In genomic region chr7:27064169-27064568, GRCh38 we compare ENCODE assay signal across 24 cellular contexts. TPM values are rescaled to one million over a fixed set of nuclear protein-coding genes. Genes with fewer than 3 reads are reported as not detected.
A peak's percentile ranks its signal among the peaks of the same experiment; 100 is the strongest.
DNase-seq lines count a peak whose midpoint lies in the region; ATAC-seq, FAIRE-seq and TF ChIP-seq lines count a peak whose summit lies in the region.
"Had no signal": no experiment of that assay in that cellular context is flagged by ENCODE, and none has a peak within 500 bp of the region (broad histone marks: within the 10 kb centered on the region; RNA-seq: fewer than 3 reads in every experiment).

No MANE protein-coding gene starts in this region.

- H3K4me1 Mint-ChIP-seq in mesothelial cell of epicardium, result peaks cover 23% of the 10 kb centered on the region
- peaks cover 4% of the 10 kb centered on the region for H3K4me1 Mint-ChIP-seq in MCF 10A (ENCODE audit: insufficient read depth, unreplicated experiment)
- H3K4me1 Mint-ChIP-seq: central memory CD8-positive, alpha-beta T cell; endodermal cell had no signal

- H3K4me3 Mint-ChIP-seq in mesothelial cell of epicardium (no peak overlapping the region), MCF 10A (ENCODE audit: unreplicated experiment) (no peak overlapping the region)
- H3K4me3 Mint-ChIP-seq: activated CD8-positive, alpha-beta T cell treated with anti-CD3 and anti-CD28 coated beads for 36 hours; activated naive CD8-positive, alpha-beta T cell treated with anti-CD3 and anti-CD28 coated beads, Interleukin-2, amount 10 ng/mL, durations not matched to agents 7 days and 5 days; activated T-helper 1 cell treated with anti-CD3 and anti-CD28 coated beads, Interleukin-12 subunit alpha, Interleukin-12 subunit beta, Interleukin-2, Interleukin-4 antibody, amounts not matched to agents 30 ng/mL and 10 ng/mL and 1 ng/mL, durations not matched to agents 14 hours and 24 hours and 36 hours; central memory CD8-positive, alpha-beta T cell; endodermal cell; T-cell had no signal

- H3K4me3 ChIP-seq in BLaER1 treated with 17β-estradiol and CSF1 and Interleukin-3, amounts not matched to agents 10 nM and 100 nM, result no peak overlapping the region
- H3K4me3 ChIP-seq in endothelial cell of umbilical vein (replicated peaks in 1 of 3; ENCODE audit: insufficient read depth in 1 of 3, low read depth in 1 of 3, low read length in 3 of 3), result no peak overlapping the region

- 0 out of 22 replicates have a peak overlapping the region, but pooled peaks of 1 of the 11 experiments have one; percentile 26 for H3K27ac ChIP-seq in BLaER1 treated with 17β-estradiol and CSF1 and Interleukin-3, amounts not matched to agents 10 nM and 100 nM
- no peak overlapping the region for H3K27ac ChIP-seq in endothelial cell of umbilical vein (ENCODE audit: insufficient read depth, low read depth, low read length)
- H3K27ac ChIP-seq: RWPE1, WERI-Rb-1 had no signal

- H3K27ac Mint-ChIP-seq in mesothelial cell of epicardium, result peak overlapping the region; percentile 92
- H3K27ac Mint-ChIP-seq in MCF 10A (ENCODE audit: low read depth, unreplicated experiment), result no peak overlapping the region
- H3K27ac Mint-ChIP-seq: activated CD8-positive, alpha-beta T cell treated with anti-CD3 and anti-CD28 coated beads for 36 hours; activated naive CD8-positive, alpha-beta T cell treated with anti-CD3 and anti-CD28 coated beads, Interleukin-2, amount 10 ng/mL, durations not matched to agents 7 days and 5 days; activated T-helper 1 cell treated with anti-CD3 and anti-CD28 coated beads, Interleukin-12 subunit alpha, Interleukin-12 subunit beta, Interleukin-2, Interleukin-4 antibody, amounts not matched to agents 30 ng/mL and 10 ng/mL and 1 ng/mL, durations not matched to agents 14 hours and 24 hours and 36 hours; endodermal cell; T-cell had no signal

- H3K9ac ChIP-seq in BLaER1 treated with 17β-estradiol and CSF1 and Interleukin-3, amounts not matched to agents 10 nM and 100 nM, result no peak overlapping the region
- H3K9ac ChIP-seq in endothelial cell of umbilical vein (replicated peaks; ENCODE audit: extremely low read depth, insufficient read depth, low read length), result no peak overlapping the region

- no peaks in the 10 kb centered on the region for H4K20me1 ChIP-seq in BLaER1 treated with 17β-estradiol and CSF1 and Interleukin-3, amounts not matched to agents 10 nM and 100 nM
- H4K20me1 ChIP-seq in endothelial cell of umbilical vein (replicated peaks; ENCODE audit: control insufficient read depth, extremely low read depth, insufficient read depth, low read length), result no peaks in the 10 kb centered on the region

- no peak overlapping the region for H2AFZ ChIP-seq in endothelial cell of umbilical vein (ENCODE audit: low read depth, low read length)

- H3K9me3 Mint-ChIP-seq in mesothelial cell of epicardium (no peaks in the 10 kb centered on the region), MCF 10A (ENCODE audit: unreplicated experiment) (no peaks in the 10 kb centered on the region)
- H3K9me3 Mint-ChIP-seq: activated CD8-positive, alpha-beta T cell treated with anti-CD3 and anti-CD28 coated beads for 36 hours; activated naive CD8-positive, alpha-beta T cell treated with anti-CD3 and anti-CD28 coated beads, Interleukin-2, amount 10 ng/mL, durations not matched to agents 7 days and 5 days; activated T-helper 1 cell treated with anti-CD3 and anti-CD28 coated beads, Interleukin-12 subunit alpha, Interleukin-12 subunit beta, Interleukin-2, Interleukin-4 antibody, amounts not matched to agents 30 ng/mL and 10 ng/mL and 1 ng/mL, durations not matched to agents 14 hours and 24 hours and 36 hours; central memory CD8-positive, alpha-beta T cell; endodermal cell; T-cell had no signal

- POLR2A ChIA-PET in endothelial cell of umbilical vein (lab: Charles Lee) (no interaction called here), MCF 10A (lab: Yijun Ruan, JAX) (interaction anchor here (0.7 to 1.0 kb wide), 3 partner anchors 20 to 142 kb away, joined by 3 read pairs; no protein-coding TSS in a partner anchor)

- H3K36me3 Mint-ChIP-seq in mesothelial cell of epicardium (no peaks in the 10 kb centered on the region), MCF 10A (ENCODE audit: insufficient read depth, unreplicated experiment) (no peaks in the 10 kb centered on the region)
- H3K36me3 Mint-ChIP-seq: activated naive CD8-positive, alpha-beta T cell treated with anti-CD3 and anti-CD28 coated beads, Interleukin-2, amount 10 ng/mL, durations not matched to agents 7 days and 5 days; T-cell had no signal

- H3K27me3 Mint-ChIP-seq in mesothelial cell of epicardium (ENCODE audit: low read depth), result no peaks in the 10 kb centered on the region
- no peaks in the 10 kb centered on the region for H3K27me3 Mint-ChIP-seq in MCF 10A (ENCODE audit: insufficient read depth, unreplicated experiment)

- TF ChIP-seq CTCF in endothelial cell of umbilical vein (IDR thresholded peaks at IDR 0.05; ENCODE audit: extremely low read depth in 1 of 2, insufficient read depth in 1 of 2, low read depth in 1 of 2, low read length in 2 of 2), result no peak
- no peak for TF ChIP-seq CTCF in mesothelial cell of epicardium (IDR thresholded peaks at IDR 0.05; ENCODE audit: unreplicated experiment)
- no peak for TF ChIP-seq CTCF in MCF 10A (IDR thresholded peaks at IDR 0.05; ENCODE audit: unreplicated experiment)

- no peaks in the 10 kb centered on the region for H3K27me3 ChIP-seq in BLaER1 treated with 17β-estradiol and CSF1 and Interleukin-3, amounts not matched to agents 10 nM and 100 nM
- H3K27me3 ChIP-seq in endothelial cell of umbilical vein (ENCODE audit: control insufficient read depth in 2 of 2, insufficient read depth in 2 of 2, low read length in 2 of 2), result no peaks in the 10 kb centered on the region

- CTCF ChIA-PET in endothelial cell of umbilical vein (lab: Charles Lee), result interaction anchor here (0.9 kb wide), 1 partner anchor 214 kb away, joined by 3 read pairs; no protein-coding TSS in a partner anchor
- CTCF ChIA-PET in MCF 10A (lab: Yijun Ruan, JAX), result no interaction called here

- no peaks in the 10 kb centered on the region for H3K79me2 ChIP-seq in endothelial cell of umbilical vein (ENCODE audit: control insufficient read depth, insufficient read depth, low read length)

- dilution Hi-C loops in endothelial cell of umbilical vein (cut with MboI; ENCODE audit: extremely low pct_ligation_motif_present, low sequenced_read_pairs), result no loop called here

- DNase-seq in NCI-H446 treated with DMSO at 0.1 percent for 48 hours (lab: John Stamatoyannopoulos, UW), result peak; percentile 47
- DNase-seq in endothelial cell of umbilical vein (ENCODE audit: low read depth, low spot score), result peak; percentile 15
- DNase-seq in mesothelial cell of epicardium (ENCODE audit: low spot score in 2 of 2, unreplicated experiment in 2 of 2), result no peak
- no peak for DNase-seq in NCI-H1048 (lab: John Stamatoyannopoulos, UW)
- no peak for DNase-seq in MCF 10A (ENCODE audit: unreplicated experiment)
- DNase-seq in COLO829 (ENCODE audit: low spot score), result no peak
- DNase-seq: activated CD8-positive, alpha-beta T cell treated with anti-CD3 and anti-CD28 coated beads for 36 hours; activated naive CD8-positive, alpha-beta T cell treated with anti-CD3 and anti-CD28 coated beads, Interleukin-2, amount 10 ng/mL, durations not matched to agents 7 days and 5 days; Calu3; endodermal cell; mammary epithelial cell; NCI-H2107; NCI-H774; stimulated activated CD4-positive, alpha-beta T cell treated with anti-CD3 and anti-CD28 coated beads, Interleukin-4, amount 100 ng/mL, for 1 hour; T-cell; WERI-Rb-1 had no signal

- peaks cover 0 to 14% (median 0%) of the 10 kb centered on the region in 11 experiments; a peak in 1 of 22 replicates for H3K9me3 ChIP-seq in BLaER1 treated with 17β-estradiol and CSF1 and Interleukin-3, amounts not matched to agents 10 nM and 100 nM (replicated peaks in 1 of 11)
- no peaks in the 10 kb centered on the region for H3K9me3 ChIP-seq in endothelial cell of umbilical vein (replicated peaks; ENCODE audit: control insufficient read depth, insufficient read depth, low read length)

- no peaks in the 10 kb centered on the region for H3K9me1 ChIP-seq in endothelial cell of umbilical vein (replicated peaks; ENCODE audit: control insufficient read depth, extremely low read depth, insufficient read depth, low read length)

- no peak for FAIRE-seq in endothelial cell of umbilical vein (lab: Jason Lieb, UNC)

- no TSS peak for BruUV-seq in endothelial cell of umbilical vein (replicated peaks; lab: Mats Ljungman, UMichigan)
- no TSS peak for BruUV-seq in MCF 10A (replicated peaks; lab: Mats Ljungman, UMichigan)

- ATAC-seq in GM18498 (IDR thresholded peaks at IDR 0.05; ENCODE audit: unreplicated experiment), result no peak
- ATAC-seq: activated CD8-positive, alpha-beta T cell treated with anti-CD3 and anti-CD28 coated beads for 36 hours; HCT116; T-cell had no signal

- intact Hi-C loops in endothelial cell of umbilical vein (cut with micrococcal nuclease) (no loop called here), MCF 10A (cut with micrococcal nuclease) (no loop called here)

- H3K4me1 ChIP-seq in BLaER1 treated with 17β-estradiol and CSF1 and Interleukin-3, amounts not matched to agents 10 nM and 100 nM, result peaks cover 0 to 29% (median 11%) of the 10 kb centered on the region in 10 experiments; a peak in 11 of 20 replicates
- peaks cover 5% of the 10 kb centered on the region for H3K4me1 ChIP-seq in endothelial cell of umbilical vein (ENCODE audit: control insufficient read depth, extremely low read depth, insufficient read depth, low read length)

- H3K36me3 ChIP-seq in BLaER1 treated with 17β-estradiol and CSF1 and Interleukin-3, amounts not matched to agents 10 nM and 100 nM, result no peaks in the 10 kb centered on the region
- no peaks in the 10 kb centered on the region for H3K36me3 ChIP-seq in endothelial cell of umbilical vein (ENCODE audit: control insufficient read depth in 2 of 2, extremely low read depth in 1 of 2, insufficient read depth in 2 of 2, low read length in 2 of 2)
- H3K36me3 ChIP-seq: WERI-Rb-1 had no signal

- TF ChIP-seq POLR2A in endothelial cell of umbilical vein (IDR thresholded peaks at IDR 0.05; ENCODE audit: low read depth, low read length), result no peak

- peak overlapping the region in 7 of 11 experiments; percentile 0 to 45 (median 24); a peak in 8 of 22 replicates for H3K4me2 ChIP-seq in BLaER1 treated with 17β-estradiol and CSF1 and Interleukin-3, amounts not matched to agents 10 nM and 100 nM
- H3K4me2 ChIP-seq in endothelial cell of umbilical vein (ENCODE audit: insufficient read depth, low read length), result no peak overlapping the region

RNA-seq across cellular contexts. Expression of gene HOXA1, which starts 31.6 kb away (rescaled TPM):
- total RNA-seq in endothelial cell of umbilical vein (1.5 and 2.4 TPM in 2 replicates), mesothelial cell of epicardium (13.7 to 14.6 TPM (median 14.0 TPM) in 3 replicates), MCF 10A (2022) (5.6 and 7.1 TPM in 2 replicates)
- polyA plus RNA-seq in endothelial cell of umbilical vein, result 1.2 and 1.5 TPM in 2 replicates
- 0.99 and 1.2 TPM in 2 replicates for polyA plus RNA-seq in endothelial cell of umbilical vein (2011; cell fraction: cytosol; rRNA removed)
- 1.5 and 1.6 TPM in 2 replicates for polyA plus RNA-seq in endothelial cell of umbilical vein (2011; cell fraction: nucleus; rRNA removed)
- 1.4 and 2.3 TPM in 2 replicates for polyA plus RNA-seq in endothelial cell of umbilical vein (2012)
- polyA minus RNA-seq in endothelial cell of umbilical vein, result 0.89 and 1.3 TPM in 2 replicates
- not detected for polyA minus RNA-seq in endothelial cell of umbilical vein (2011; cell fraction: cytosol; rRNA and poly(A)+ RNA removed)
- polyA minus RNA-seq in endothelial cell of umbilical vein (2011; cell fraction: nucleus; rRNA and poly(A)+ RNA removed), result 1.1 and 1.3 TPM in 2 replicates
- total RNA-seq: endodermal cell, temporal lobe had no signal

RNA-seq across cellular contexts. Expression of gene HOXA2, which starts 38.3 kb away (rescaled TPM):
- total RNA-seq in endothelial cell of umbilical vein, result 2.2 and 2.3 TPM in 2 replicates
- polyA plus RNA-seq in endothelial cell of umbilical vein, result 1.6 and 1.9 TPM in 2 replicates
- polyA plus RNA-seq in endothelial cell of umbilical vein (2011; cell fraction: cytosol; rRNA removed), result 1.2 and 1.4 TPM in 2 replicates
- polyA plus RNA-seq in endothelial cell of umbilical vein (2011; cell fraction: nucleus; rRNA removed), result 4.1 and 4.8 TPM in 2 replicates
- polyA plus RNA-seq in endothelial cell of umbilical vein (2012), result 1.1 and 2.0 TPM in 2 replicates
- polyA minus RNA-seq in endothelial cell of umbilical vein, result 0.68 and 0.98 TPM in 2 replicates
- not detected for polyA minus RNA-seq in endothelial cell of umbilical vein (2011; cell fraction: cytosol; rRNA and poly(A)+ RNA removed)
- 2.5 and 3.0 TPM in 2 replicates for polyA minus RNA-seq in endothelial cell of umbilical vein (2011; cell fraction: nucleus; rRNA and poly(A)+ RNA removed)
- 30.3 to 33.9 TPM (median 30.8 TPM) in 3 replicates for total RNA-seq in mesothelial cell of epicardium
- 1.2 and 1.4 TPM in 2 replicates for total RNA-seq in MCF 10A (2022)
- total RNA-seq: activated CD8-positive, alpha-beta T cell treated with anti-CD3 and anti-CD28 coated beads for 36 hours; activated naive CD8-positive, alpha-beta T cell treated with anti-CD3 and anti-CD28 coated beads, Interleukin-2, amount 10 ng/mL, durations not matched to agents 7 days and 5 days; activated T-helper 1 cell treated with anti-CD3 and anti-CD28 coated beads, Interleukin-12 subunit alpha, Interleukin-12 subunit beta, Interleukin-2, Interleukin-4 antibody, amounts not matched to agents 30 ng/mL and 10 ng/mL and 1 ng/mL, durations not matched to agents 14 hours and 24 hours and 36 hours; endodermal cell; HT1080; T-cell; temporal lobe had no signal

Comparison
In these comparisons a context has a peak if more than half of its experiments do, and no peak if none do; other contexts are left out.
1. DNase-seq: peak in NCI-H446 treated with DMSO at 0.1 percent for 48 hours (single experiment) and endothelial cell of umbilical vein (single experiment); none in mesothelial cell of epicardium (0 of 2), NCI-H1048 (single experiment), MCF 10A (single experiment) and COLO829 (single experiment).